13 cellular contexts compared by ENCODE assay signal in the genomic region with DNA sequence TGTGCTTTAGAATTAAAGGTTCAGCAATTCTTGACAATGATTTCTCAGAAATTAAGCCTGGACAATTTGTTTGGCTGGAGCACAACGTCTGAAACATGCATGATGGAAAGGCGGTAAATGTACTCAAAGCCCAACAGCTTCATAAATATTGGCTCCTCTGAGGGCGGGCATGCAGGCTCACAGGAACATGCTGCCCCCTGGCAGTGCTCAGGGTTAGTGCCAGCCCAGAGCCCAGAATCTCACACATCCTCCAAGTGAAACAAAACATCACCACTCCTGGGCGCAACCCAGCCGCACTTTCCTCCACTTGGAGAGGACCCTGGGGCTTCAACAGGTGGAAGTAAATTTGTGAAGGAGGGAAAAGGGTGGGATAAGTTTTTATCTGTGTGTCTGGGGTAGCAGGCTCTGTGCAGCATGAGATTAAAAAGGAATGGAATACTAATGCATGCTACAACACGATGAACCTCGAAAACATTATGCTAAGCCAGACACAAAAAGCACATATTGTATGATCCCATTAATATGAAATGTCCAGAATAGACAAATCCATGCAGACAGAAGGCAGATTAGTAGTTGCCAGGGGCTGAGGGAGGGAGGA. TPM values are rescaled to one million over a fixed set of nuclear protein-coding genes. Genes with fewer than 3 reads are reported as not detected.
DNase-seq lines count a peak whose midpoint lies in the region; ATAC-seq and TF ChIP-seq lines count a peak whose summit lies in the region.
"Had no signal": no experiment of that assay in that cellular context is flagged by ENCODE, and none has a peak within 500 bp of the region (broad histone marks: within the 10 kb centered on the region; RNA-seq: fewer than 3 reads in every experiment).

No MANE protein-coding gene starts in this region.

- H3K9me2 ChIP-seq in SK-N-SH, result no peaks in the 10 kb centered on the region

- no peaks in the 10 kb centered on the region for H3K27me3 ChIP-seq in SK-N-SH (ENCODE audit: insufficient read depth)
- no peaks in the 10 kb centered on the region for H3K27me3 ChIP-seq in testis
- H3K27me3 ChIP-seq: BLaER1 had no signal

- H3K36me3 ChIP-seq in SK-N-SH (replicated peaks in 1 of 2; ENCODE audit: control insufficient read depth in 1 of 2, insufficient read depth in 2 of 2, low read length in 1 of 2), result no peaks in the 10 kb centered on the region
- H3K36me3 ChIP-seq in testis (ENCODE audit: low read depth, missing control alignments), result no peaks in the 10 kb centered on the region
- H3K36me3 ChIP-seq: adrenal gland, BLaER1 had no signal

- no peak for TF ChIP-seq EP300 in SK-N-SH (IDR thresholded peaks at IDR 0.05; ENCODE audit: borderline replicate concordance in 1 of 2, low read depth in 1 of 2, low read length in 1 of 2)

- H3K4me3 ChIP-seq in SK-N-SH (ENCODE audit: low read depth in 2 of 2, low read length in 1 of 2) (no peak overlapping the region), testis (no peak overlapping the region)
- H3K4me3 ChIP-seq: adrenal gland, BLaER1 had no signal

- peak; percentile 47 for DNase-seq in SK-N-SH
- DNase-seq in NCI-H526 treated with DMSO at 0.1 percent for 48 hours (lab: John Stamatoyannopoulos, UW), result peak; percentile 43
- DNase-seq in head of caudate nucleus, result peak; percentile 30 to 79 (median 56)
- DNase-seq in testis, result peak; percentile 61
- no peak for DNase-seq in A172 (ENCODE audit: low spot score)
- no peak for DNase-seq in stimulated activated CD8-positive, alpha-beta memory T cell treated with anti-CD3 and anti-CD28 coated beads, Interleukin-4, amount 100 ng/mL, for 48 hours
- DNase-seq: activated CD4-positive, alpha-beta T cell treated with anti-CD3 and anti-CD28 coated beads for 4 hours; adrenal gland; stimulated activated CD4-positive, alpha-beta T cell treated with anti-CD3 and anti-CD28 coated beads, Interleukin-4, amount 100 ng/mL, for 1 hour had no signal

- no peaks in the 10 kb centered on the region for H4K20me1 ChIP-seq in SK-N-SH (ENCODE audit: insufficient read depth)
- H4K20me1 ChIP-seq: BLaER1 had no signal

- H3K27ac ChIP-seq in SK-N-SH (ENCODE audit: low read depth in 2 of 2, low read length in 1 of 2), result no peak overlapping the region
- H3K27ac ChIP-seq in testis, result no peak overlapping the region
- H3K27ac ChIP-seq: adrenal gland, BLaER1, epithelial cell of prostate had no signal

- no peak overlapping the region for H3K4me2 ChIP-seq in SK-N-SH
- H3K4me2 ChIP-seq: BLaER1 had no signal

- H3F3A ChIP-seq in SK-N-SH (replicated peaks; ENCODE audit: insufficient read depth), result no peaks in the 10 kb centered on the region

- intact Hi-C loops in head of caudate nucleus (cut with DNase I) (no loop called here), testis (cut with DNase I; ENCODE audit: low total_unique reads) (no loop called here)

- no peak for TF ChIP-seq POLR2A in testis (IDR thresholded peaks at IDR 0.05)

- H3K4me1 ChIP-seq in SK-N-SH (ENCODE audit: control insufficient read depth in 1 of 2, insufficient read depth in 2 of 2, low read depth in 1 of 2, low read length in 1 of 2) (no peaks in the 10 kb centered on the region), testis (no peaks in the 10 kb centered on the region)
- H3K4me1 ChIP-seq: adrenal gland, BLaER1 had no signal

- H3K9me3 ChIP-seq in SK-N-SH (no peaks in the 10 kb centered on the region), testis (no peaks in the 10 kb centered on the region)
- H3K9me3 ChIP-seq: adrenal gland, BLaER1 had no signal

- H3K9ac ChIP-seq in SK-N-SH, result no peak overlapping the region
- H3K9ac ChIP-seq: BLaER1 had no signal

- POLR2A ChIA-PET in SK-N-SH (lab: Yijun Ruan, JAX), result interaction anchor here (0.6 kb wide), 1 partner anchor 405 kb away, joined by 3 read pairs; no protein-coding TSS in a partner anchor

- TF ChIP-seq CTCF in SK-N-SH (IDR thresholded peaks at IDR 0.05) (no peak), testis (IDR thresholded peaks at IDR 0.05) (peak in 2 of 3 experiments; percentile 21 to 39)

- H2AFZ ChIP-seq in SK-N-SH (ENCODE audit: low read depth), result no peak overlapping the region

- H3K79me2 ChIP-seq in SK-N-SH (ENCODE audit: insufficient read depth), result no peaks in the 10 kb centered on the region

- WGBS in SK-N-SH (ENCODE audit: low lambda C conversion rate), result 44% methylated on average over 7 of the region's 7 CpGs
- WGBS in testis, 2 donors, result 73 to 77% methylated on average over 7 of the region's 7 CpGs

- ATAC-seq in SK-N-SH treated with all-trans-retinoic acid at 6 μM for 48 hours (no peak), GM19395 (IDR thresholded peaks at IDR 0.05; ENCODE audit: unreplicated experiment) (no peak)

- TF ChIP-seq RAD21 in SK-N-SH (IDR thresholded peaks at IDR 0.05; ENCODE audit: low read length), result peak; percentile 48; the same call in 1 of the 2 replicates

- CTCF ChIA-PET in SK-N-SH (lab: Yijun Ruan, JAX), result interaction anchor here (0.6 kb wide), 2 partner anchors 9 to 18 kb away, joined by 3 to 4 read pairs; no protein-coding TSS in a partner anchor

TF ChIP-seq in SK-N-SH, 30 proteins besides CTCF, POLR2A, EP300 and RAD21 (continues in another document):
- TF ChIP-seq RCOR1 (IDR thresholded peaks at IDR 0.05; ENCODE audit: low read length), result no peak
- no peak for TF ChIP-seq CHD2 (IDR thresholded peaks at IDR 0.05; ENCODE audit: low read length, partially characterized antibody)
- no peak for TF ChIP-seq USF2 (IDR thresholded peaks at IDR 0.05; ENCODE audit: borderline replicate concordance, low read depth, low read length)
- no peak for TF ChIP-seq RXRA (IDR thresholded peaks at IDR 0.05; ENCODE audit: borderline replicate concordance, low read depth)
- no peak for TF ChIP-seq SIN3A (IDR thresholded peaks at IDR 0.05; ENCODE audit: borderline replicate concordance, low read depth, low read length)
- no peak for TF ChIP-seq JUND (IDR thresholded peaks at IDR 0.05)
- TF ChIP-seq IRF3 (IDR thresholded peaks at IDR 0.05; ENCODE audit: low read depth, low read length), result no peak
- TF ChIP-seq FOXJ3 (CRISPR knock-in tag; IDR thresholded peaks at IDR 0.05), result no peak

TF ChIP-seq in SK-N-SH treated with all-trans-retinoic acid at 6 μM for 48 hours, 23 proteins besides CTCF, POLR2A, EP300 and RAD21:
- TF ChIP-seq, protein P1, sequence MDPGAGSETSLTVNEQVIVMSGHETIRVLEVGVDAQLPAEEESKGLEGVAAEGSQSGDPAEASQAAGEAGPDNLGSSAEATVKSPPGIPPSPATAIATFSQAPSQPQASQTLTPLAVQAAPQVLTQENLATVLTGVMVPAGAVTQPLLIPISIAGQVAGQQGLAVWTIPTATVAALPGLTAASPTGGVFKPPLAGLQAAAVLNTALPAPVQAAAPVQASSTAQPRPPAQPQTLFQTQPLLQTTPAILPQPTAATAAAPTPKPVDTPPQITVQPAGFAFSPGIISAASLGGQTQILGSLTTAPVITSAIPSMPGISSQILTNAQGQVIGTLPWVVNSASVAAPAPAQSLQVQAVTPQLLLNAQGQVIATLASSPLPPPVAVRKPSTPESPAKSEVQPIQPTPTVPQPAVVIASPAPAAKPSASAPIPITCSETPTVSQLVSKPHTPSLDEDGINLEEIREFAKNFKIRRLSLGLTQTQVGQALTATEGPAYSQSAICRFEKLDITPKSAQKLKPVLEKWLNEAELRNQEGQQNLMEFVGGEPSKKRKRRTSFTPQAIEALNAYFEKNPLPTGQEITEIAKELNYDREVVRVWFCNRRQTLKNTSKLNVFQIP (CRISPR knock-in tag; IDR thresholded peaks at IDR 0.05; ENCODE audit: borderline replicate concordance, low read depth), result no peak
- TF ChIP-seq SNAI2 (CRISPR knock-in tag; IDR thresholded peaks at IDR 0.05), result no peak
- TF ChIP-seq OSR1 (CRISPR knock-in tag; IDR thresholded peaks at IDR 0.05), result no peak
- TF ChIP-seq, protein P2, sequence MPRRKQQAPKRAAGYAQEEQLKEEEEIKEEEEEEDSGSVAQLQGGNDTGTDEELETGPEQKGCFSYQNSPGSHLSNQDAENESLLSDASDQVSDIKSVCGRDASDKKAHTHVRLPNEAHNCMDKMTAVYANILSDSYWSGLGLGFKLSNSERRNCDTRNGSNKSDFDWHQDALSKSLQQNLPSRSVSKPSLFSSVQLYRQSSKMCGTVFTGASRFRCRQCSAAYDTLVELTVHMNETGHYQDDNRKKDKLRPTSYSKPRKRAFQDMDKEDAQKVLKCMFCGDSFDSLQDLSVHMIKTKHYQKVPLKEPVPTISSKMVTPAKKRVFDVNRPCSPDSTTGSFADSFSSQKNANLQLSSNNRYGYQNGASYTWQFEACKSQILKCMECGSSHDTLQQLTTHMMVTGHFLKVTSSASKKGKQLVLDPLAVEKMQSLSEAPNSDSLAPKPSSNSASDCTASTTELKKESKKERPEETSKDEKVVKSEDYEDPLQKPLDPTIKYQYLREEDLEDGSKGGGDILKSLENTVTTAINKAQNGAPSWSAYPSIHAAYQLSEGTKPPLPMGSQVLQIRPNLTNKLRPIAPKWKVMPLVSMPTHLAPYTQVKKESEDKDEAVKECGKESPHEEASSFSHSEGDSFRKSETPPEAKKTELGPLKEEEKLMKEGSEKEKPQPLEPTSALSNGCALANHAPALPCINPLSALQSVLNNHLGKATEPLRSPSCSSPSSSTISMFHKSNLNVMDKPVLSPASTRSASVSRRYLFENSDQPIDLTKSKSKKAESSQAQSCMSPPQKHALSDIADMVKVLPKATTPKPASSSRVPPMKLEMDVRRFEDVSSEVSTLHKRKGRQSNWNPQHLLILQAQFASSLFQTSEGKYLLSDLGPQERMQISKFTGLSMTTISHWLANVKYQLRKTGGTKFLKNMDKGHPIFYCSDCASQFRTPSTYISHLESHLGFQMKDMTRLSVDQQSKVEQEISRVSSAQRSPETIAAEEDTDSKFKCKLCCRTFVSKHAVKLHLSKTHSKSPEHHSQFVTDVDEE (CRISPR knock-in tag; IDR thresholded peaks at IDR 0.05), result no peak
- TF ChIP-seq RARB (CRISPR knock-in tag; IDR thresholded peaks at IDR 0.05), result no peak
- no peak for TF ChIP-seq TCF4 (CRISPR knock-in tag; IDR thresholded peaks at IDR 0.05; ENCODE audit: borderline replicate concordance)
- no peak for TF ChIP-seq ZNF8 (CRISPR knock-in tag; IDR thresholded peaks at IDR 0.05)
- no peak for TF ChIP-seq ZNF565 (CRISPR knock-in tag; conservative IDR thresholded peaks at IDR 0.05; ENCODE audit: low read depth)

RNA-seq across cellular contexts. Expression of gene PTPRT, which starts 54.1 kb away (rescaled TPM):
- polyA plus RNA-seq in SK-N-SH (2012; rRNA removed), result not detected in 2 replicates
- polyA plus RNA-seq in SK-N-SH (2012; cell fraction: cytosol; rRNA removed), result not detected in 2 replicates
- polyA plus RNA-seq in SK-N-SH (2012; cell fraction: nucleus; rRNA removed), result not detected in 2 replicates
- 1 to 10 TPM; 2.3 TPM for total RNA-seq in testis
- polyA plus RNA-seq in testis (ENCODE audit: insufficient read depth, low read depth, low replicate concordance), result 2.5 TPM
- not detected in 2 replicates for total RNA-seq in A172 (2014; rRNA removed; shearing (Covaris generic))

Comparison
In these comparisons a context has a peak if more than half of its experiments do, and no peak if none do; other contexts are left out.
1. DNase-seq: peak in SK-N-SH (single experiment), NCI-H526 treated with DMSO at 0.1 percent for 48 hours (single experiment), head of caudate nucleus (42 of 42) and testis (single experiment); none in A172 (single experiment) and stimulated activated CD8-positive, alpha-beta memory T cell treated with anti-CD3 and anti-CD28 coated beads, Interleukin-4, amount 100 ng/mL, for 48 hours (single experiment).